In genomic region chrX:68492583-68492982, GRCh38 we compare ENCODE assay signal across 15 cellular contexts.
"Had no signal": no experiment of that assay in that cellular context is flagged by ENCODE, and none has a peak within 500 bp of the region (broad histone marks: within the 10 kb centered on the region; RNA-seq: fewer than 3 reads in every experiment).

No MANE protein-coding gene starts in this region.

- DNase-seq: effector memory CD8-positive, alpha-beta T cell; gastrocnemius medialis; heart right ventricle; hypothalamus; kidney glomerular epithelial cell; mucosa of descending colon; naive thymus-derived CD8-positive, alpha-beta T cell; nucleus accumbens; pancreas; right cardiac atrium; small intestine; stimulated activated CD4-positive, alpha-beta T cell treated with anti-CD3 and anti-CD28 coated beads, Interleukin-12 subunit alpha, Interleukin-12 subunit beta, amount 100 ng/mL, for 4 hours; stimulated activated CD4-positive, alpha-beta T cell treated with anti-CD3 and anti-CD28 coated beads, Interleukin-2, amount 100 ng/mL, for 48 hours; stimulated activated naive CD4-positive, alpha-beta T cell treated with Interleukin-2 at 50 U/mL for 16 hours; trophoblast cell had no signal

- ATAC-seq: effector memory CD8-positive, alpha-beta T cell; gastrocnemius medialis; heart right ventricle; mucosa of descending colon; naive thymus-derived CD8-positive, alpha-beta T cell; pancreas; right cardiac atrium had no signal
